In genomic region chr7:137007001-137007725, GRCh38 we compare ENCODE assay signal across 1 cellular context.
TF ChIP-seq lines count a peak whose summit lies in the region.

No MANE protein-coding gene starts in this region.

TF ChIP-seq in endothelial cell of umbilical vein, 7 proteins besides CTCF, POLR2A, EP300 and RAD21:
- TF ChIP-seq EZH2 (IDR thresholded peaks at IDR 0.05; ENCODE audit: borderline replicate concordance, low read depth, low read length, severe bottlenecking) (no peak), MYC (IDR thresholded peaks at IDR 0.05; ENCODE audit: low read depth, low read length) (no peak), GATA2 (IDR thresholded peaks at IDR 0.05; ENCODE audit: insufficient read depth, insufficient read length, low read depth, low read length) (no peak), POLR2AphosphoS5 (IDR thresholded peaks at IDR 0.05; ENCODE audit: insufficient read depth, low read depth, low read length) (no peak), JUN (IDR thresholded peaks at IDR 0.05; ENCODE audit: borderline replicate concordance, insufficient read depth, insufficient read length, low read depth) (no peak), MAX (IDR thresholded peaks at IDR 0.05; ENCODE audit: insufficient read depth, insufficient read length) (no peak), FOS (IDR thresholded peaks at IDR 0.05; ENCODE audit: borderline replicate concordance, insufficient read depth, low read length) (no peak)
